Comparison of ENCODE assay signal across 8 cellular contexts in genomic region chr1:93446837-93447451, GRCh38. TPM values are rescaled to one million over a fixed set of nuclear protein-coding genes. Genes with fewer than 3 reads are reported as not detected.
DNase-seq lines count a peak whose midpoint lies in the region; ATAC-seq and TF ChIP-seq lines count a peak whose summit lies in the region.

No MANE protein-coding gene starts in this region.

- peaks cover 4 to 19% of the 10 kb centered on the region in 2 experiments; a peak in 3 of 4 replicates for H3K4me1 ChIP-seq in SK-N-SH (ENCODE audit: control insufficient read depth in 1 of 2, insufficient read depth in 2 of 2, low read depth in 1 of 2, low read length in 1 of 2)
- H3K4me1 ChIP-seq in adrenal gland (replicated peaks in 1 of 2) = peaks cover 0 to 15% of the 10 kb centered on the region in 2 donors
- H3K4me1 ChIP-seq in iPS-20b (ENCODE audit: insufficient read depth, low read length) = peaks cover 8% of the 10 kb centered on the region

- H3K27ac ChIP-seq in SK-N-SH (ENCODE audit: low read depth in 2 of 2, low read length in 1 of 2) (no peak overlapping the region), adrenal gland (peak overlapping the region in 1 of 5 donors; percentile 66), iPS-20b (ENCODE audit: low read length) (no peak overlapping the region), skin epidermis (peak overlapping the region in 15 of 21 experiments; percentile 68 to 97 (median 87))

- POLR2A ChIA-PET in SK-N-SH (lab: Yijun Ruan, JAX) = interaction anchor here (0.6 to 1.3 kb wide), 3 partner anchors 115 to 171 kb away, joined by 3 to 4 read pairs (median 3); no protein-coding TSS in a partner anchor

- CTCF ChIA-PET in SK-N-SH (lab: Yijun Ruan, JAX) = interaction anchor here (0.6 to 4.4 kb wide), 8 partner anchors 10 to 402 kb away, joined by 3 to 19 read pairs (median 8); no protein-coding TSS in a partner anchor

- peaks cover 16% of the 10 kb centered on the region for H3F3A ChIP-seq in SK-N-SH (replicated peaks; ENCODE audit: insufficient read depth)

- H3K9ac ChIP-seq in SK-N-SH (no peak overlapping the region), iPS-20b (ENCODE audit: low read depth, low read length) (no peak overlapping the region)

- no peaks in the 10 kb centered on the region for H3K27me3 ChIP-seq in SK-N-SH (ENCODE audit: insufficient read depth)
- no peaks in the 10 kb centered on the region for H3K27me3 ChIP-seq in adrenal gland
- H3K27me3 ChIP-seq in iPS-20b (ENCODE audit: insufficient read depth, low read length) = no peaks in the 10 kb centered on the region

- TF ChIP-seq RAD21 in SK-N-SH (IDR thresholded peaks at IDR 0.05; ENCODE audit: low read length) = no peak

- H3K36me3 ChIP-seq in SK-N-SH (replicated peaks in 1 of 2; ENCODE audit: control insufficient read depth in 1 of 2, insufficient read depth in 2 of 2, low read length in 1 of 2) = no peaks in the 10 kb centered on the region
- H3K36me3 ChIP-seq in adrenal gland (replicated peaks in 1 of 2) = no peaks in the 10 kb centered on the region
- no peaks in the 10 kb centered on the region for H3K36me3 ChIP-seq in iPS-20b (ENCODE audit: insufficient read depth, low read depth, low read length)

- H3K4me3 ChIP-seq in SK-N-SH (ENCODE audit: low read depth in 2 of 2, low read length in 1 of 2) = peak overlapping the region in 1 of 2 experiments; percentile 99; a peak in 3 of 4 replicates
- peak overlapping the region in 1 of 4 donors; percentile 97 for H3K4me3 ChIP-seq in adrenal gland
- H3K4me3 ChIP-seq in iPS-20b (ENCODE audit: low read length) = peak overlapping the region; percentile 99
- peak overlapping the region; percentile 50 to 96 (median 84) for H3K4me3 ChIP-seq in skin epidermis

- no peak for DNase-seq in SK-N-SH
- DNase-seq in NCI-H2196 (lab: John Stamatoyannopoulos, UW; ENCODE audit: unreplicated experiment) = peak; percentile 74
- DNase-seq in adrenal gland = peak in 6 of 7 donors; percentile 31 to 58 (median 43)
- no peak for DNase-seq in hepatic stellate cell (ENCODE audit: low spot score)
- no peak for DNase-seq in NOMO-1 treated with DMSO at 0.1 percent for 48 hours (lab: John Stamatoyannopoulos, UW; ENCODE audit: unreplicated experiment)

- TF ChIP-seq CTCF in SK-N-SH (IDR thresholded peaks at IDR 0.05) (no peak), adrenal gland (IDR thresholded peaks at IDR 0.05) (no peak)

- H3K9me3 ChIP-seq in SK-N-SH (no peaks in the 10 kb centered on the region), adrenal gland (replicated peaks in 1 of 3) (no peaks in the 10 kb centered on the region), iPS-20b (ENCODE audit: insufficient read depth, low read depth, low read length) (no peaks in the 10 kb centered on the region)

- TF ChIP-seq POLR2A in adrenal gland (IDR thresholded peaks at IDR 0.05) = no peak

- intact Hi-C loops in adrenal gland (cut with DNase I) = loop anchor here in 1 of 2 donors (10.0 kb wide), 2 partner anchors 98 to 398 kb away; no protein-coding TSS in a partner anchor

- peaks cover 39% of the 10 kb centered on the region for H3K79me2 ChIP-seq in SK-N-SH (ENCODE audit: insufficient read depth)

- H2AFZ ChIP-seq in SK-N-SH (ENCODE audit: low read depth) = peak overlapping the region; percentile 95; the same call in 1 of the 2 replicates

- 77% methylated on average over 16 of the region's 16 CpGs for WGBS in SK-N-SH (ENCODE audit: low lambda C conversion rate)
- 51 to 53% (median 53%) methylated on average over 16 of the region's 16 CpGs for WGBS in adrenal gland, 4 donors

- TF ChIP-seq EP300 in SK-N-SH (IDR thresholded peaks at IDR 0.05; ENCODE audit: borderline replicate concordance in 1 of 2, low read depth in 1 of 2, low read length in 1 of 2) = no peak

- H3K9me2 ChIP-seq in SK-N-SH = no peaks in the 10 kb centered on the region; the same call in 1 of the 2 replicates

- H3K4me2 ChIP-seq in SK-N-SH = peak overlapping the region; percentile 90

- peaks cover 27% of the 10 kb centered on the region for H4K20me1 ChIP-seq in SK-N-SH (ENCODE audit: insufficient read depth)

- no peak for ATAC-seq in SK-N-SH treated with all-trans-retinoic acid at 6 μM for 48 hours

TF ChIP-seq in SK-N-SH, 30 proteins besides CTCF, POLR2A, EP300 and RAD21 (continues in another document):
- TF ChIP-seq POLR2AphosphoS5 (IDR thresholded peaks at IDR 0.05; ENCODE audit: low read depth, low read length) = no peak
- no peak for TF ChIP-seq FOSL2 (IDR thresholded peaks at IDR 0.05; ENCODE audit: borderline replicate concordance, low read depth)
- no peak for TF ChIP-seq IRF3 (IDR thresholded peaks at IDR 0.05; ENCODE audit: low read depth, low read length)
- no peak for TF ChIP-seq RCOR1 (IDR thresholded peaks at IDR 0.05; ENCODE audit: low read length)
- no peak for TF ChIP-seq USF2 (IDR thresholded peaks at IDR 0.05; ENCODE audit: borderline replicate concordance, low read depth, low read length)
- no peak for TF ChIP-seq RXRA (IDR thresholded peaks at IDR 0.05; ENCODE audit: borderline replicate concordance, low read depth)
- TF ChIP-seq JUND (IDR thresholded peaks at IDR 0.05) = no peak
- no peak for TF ChIP-seq GATA2 (CRISPR knock-in tag; IDR thresholded peaks at IDR 0.05)
- no peak for TF ChIP-seq RFX5 (IDR thresholded peaks at IDR 0.05; ENCODE audit: low read length)
- TF ChIP-seq USF1 (IDR thresholded peaks at IDR 0.05; ENCODE audit: borderline replicate concordance, low read depth) = no peak
- no peak for TF ChIP-seq YY1 (IDR thresholded peaks at IDR 0.05; ENCODE audit: low read depth)

TF ChIP-seq in SK-N-SH treated with all-trans-retinoic acid at 6 μM for 48 hours, 23 proteins besides CTCF, POLR2A, EP300 and RAD21:
- TF ChIP-seq OSR1 (CRISPR knock-in tag; IDR thresholded peaks at IDR 0.05) (no peak), ZNF565 (CRISPR knock-in tag; conservative IDR thresholded peaks at IDR 0.05; ENCODE audit: low read depth) (no peak), PPARA (CRISPR knock-in tag; IDR thresholded peaks at IDR 0.05; ENCODE audit: borderline replicate concordance) (no peak), BACH2 (CRISPR knock-in tag; IDR thresholded peaks at IDR 0.05; ENCODE audit: borderline replicate concordance) (no peak), TOX (CRISPR knock-in tag; IDR thresholded peaks at IDR 0.05; ENCODE audit: borderline replicate concordance) (no peak)

RNA-seq across cellular contexts. Expression of gene FNBP1L, which starts 1.0 kb away (rescaled TPM):
- polyA plus RNA-seq in SK-N-SH (2012; rRNA removed) (16.5 and 21.5 TPM in 2 replicates), adrenal gland (10 to 100 TPM in 2 of 3 donors, 1 to 10 TPM in 1; 7.3 to 21.4 (median 11.3) TPM)
- polyA plus RNA-seq in SK-N-SH (2012; cell fraction: cytosol; rRNA removed) = 23.5 and 26.4 TPM in 2 replicates
- 9.5 and 26.3 TPM in 2 replicates for polyA plus RNA-seq in SK-N-SH (2012; cell fraction: nucleus; rRNA removed)
- total RNA-seq in adrenal gland = 10 to 100 TPM in 7 of 8 donors, 1 to 10 TPM in 1; 6.1 to 21.0 (median 14.3) TPM

Comparison
In these comparisons a context has a peak if more than half of its experiments do, and no peak if none do; other contexts are left out.
1. DNase-seq: peak in NCI-H2196 (single experiment) and adrenal gland (6 of 7); none in SK-N-SH (single experiment), hepatic stellate cell (single experiment) and NOMO-1 treated with DMSO at 0.1 percent for 48 hours (single experiment).
2. H3K27ac ChIP-seq: peak in skin epidermis (15 of 21); none in SK-N-SH (0 of 2) and iPS-20b (single experiment).